19 cellular contexts compared by ENCODE assay signal in genomic region chr14:90114554-90114953, GRCh38. TPM values are rescaled to one million over a fixed set of nuclear protein-coding genes. Genes with fewer than 3 reads are reported as not detected.
DNase-seq lines count a peak whose midpoint lies in the region; ATAC-seq and TF ChIP-seq lines count a peak whose summit lies in the region.
"Had no signal": no experiment of that assay in that cellular context is flagged by ENCODE, and none has a peak within 500 bp of the region (broad histone marks: within the 10 kb centered on the region; RNA-seq: fewer than 3 reads in every experiment).

No MANE protein-coding gene starts in this region.

- peaks cover 25% of the 10 kb centered on the region for H3K27me3 Mint-ChIP-seq in osteocyte (ENCODE audit: unreplicated experiment)

- no peak overlapping the region for H3K27ac Mint-ChIP-seq in osteocyte (ENCODE audit: unreplicated experiment)
- H3K27ac Mint-ChIP-seq: naive thymus-derived CD4-positive, alpha-beta T cell had no signal

- H3K4me1 ChIP-seq in cardiac muscle cell (ENCODE audit: low read depth) = no peaks in the 10 kb centered on the region
- H3K4me1 ChIP-seq: ascending aorta, lower lobe of right lung, right atrium auricular region had no signal

- no peaks in the 10 kb centered on the region for H3K9me3 ChIP-seq in cardiac muscle cell (ENCODE audit: low read depth)
- H3K9me3 ChIP-seq: ascending aorta, lower lobe of right lung, right atrium auricular region, testis had no signal

- intact Hi-C loops in left ventricle myocardium superior (cut with micrococcal nuclease) = no loop called here

- DNase-seq in cardiac muscle cell (ENCODE audit: low read depth in 1 of 2, low spot score in 1 of 2) = peak in 1 of 2 donors; percentile 21
- no peak for DNase-seq in left ventricle myocardium superior
- DNase-seq in NCI-H146 (lab: John Stamatoyannopoulos, UW) = peak; percentile 57
- DNase-seq in epithelial cell of esophagus (ENCODE audit: low read depth) = peak; percentile 27
- DNase-seq in NCI-H1694 treated with DMSO at 0.1 percent for 48 hours (lab: John Stamatoyannopoulos, UW) = no peak
- DNase-seq in osteocyte (ENCODE audit: extremely low spot score, unreplicated experiment) = no peak
- no peak for DNase-seq in DMS79 treated with DMSO at 0.1 percent for 48 hours (lab: John Stamatoyannopoulos, UW)
- DNase-seq: activated effector memory CD4-positive, alpha-beta T cell treated with Interleukin-2 at 50 U/mL for 16 hours; lower lobe of right lung; naive thymus-derived CD4-positive, alpha-beta T cell; NCI-H187 treated with DMSO at 0.1 percent for 48 hours; NCI-H774; RPMI8226; stimulated activated CD4-positive, alpha-beta T cell treated with anti-CD3 and anti-CD28 coated beads, Interleukin-2, amount 100 ng/mL, for 24 hours; T-helper 1 cell; testis had no signal

- no peaks in the 10 kb centered on the region for H3K4me1 Mint-ChIP-seq in osteocyte (ENCODE audit: unreplicated experiment)
- H3K4me1 Mint-ChIP-seq: naive thymus-derived CD4-positive, alpha-beta T cell had no signal

- H3K36me3 ChIP-seq in cardiac muscle cell = no peaks in the 10 kb centered on the region
- H3K36me3 ChIP-seq: ascending aorta, lower lobe of right lung, right atrium auricular region had no signal

- no peak overlapping the region for H3K4me3 ChIP-seq in cardiac muscle cell
- H3K4me3 ChIP-seq in epithelial cell of esophagus (ENCODE audit: low read length) = no peak overlapping the region
- H3K4me3 ChIP-seq: ascending aorta, lower lobe of right lung, right atrium auricular region, testis had no signal

- no peaks in the 10 kb centered on the region for H3K36me3 Mint-ChIP-seq in osteocyte (ENCODE audit: unreplicated experiment)
- H3K36me3 Mint-ChIP-seq: naive thymus-derived CD4-positive, alpha-beta T cell had no signal

- no peak overlapping the region for H3K27ac ChIP-seq in cardiac muscle cell
- H3K27ac ChIP-seq: ascending aorta, lower lobe of right lung, right atrium auricular region, testis had no signal

- no peaks in the 10 kb centered on the region for H3K27me3 ChIP-seq in cardiac muscle cell
- H3K27me3 ChIP-seq: ascending aorta, right atrium auricular region, testis had no signal

- H3K4me3 Mint-ChIP-seq in osteocyte (ENCODE audit: unreplicated experiment) = no peak overlapping the region
- H3K4me3 Mint-ChIP-seq: naive thymus-derived CD4-positive, alpha-beta T cell had no signal

- TF ChIP-seq CTCF in cardiac muscle cell (IDR thresholded peaks at IDR 0.05; ENCODE audit: low read depth, low read length) = peak; percentile 16
- peak; percentile 9 for TF ChIP-seq CTCF in epithelial cell of esophagus (IDR thresholded peaks at IDR 0.05; ENCODE audit: insufficient read depth, low read depth, low read length, missing control alignments)
- no peak for TF ChIP-seq CTCF in osteocyte (IDR thresholded peaks at IDR 0.05)

- ATAC-seq in left ventricle myocardium superior = no peak
- no peak for ATAC-seq in HG02642 (IDR thresholded peaks at IDR 0.05; ENCODE audit: poor library complexity, unreplicated experiment)
- ATAC-seq: lower lobe of right lung; naive thymus-derived CD4-positive, alpha-beta T cell had no signal

- H3K9me3 Mint-ChIP-seq in osteocyte (ENCODE audit: unreplicated experiment) = no peaks in the 10 kb centered on the region

RNA-seq across cellular contexts. Expression of gene KCNK13, which starts 52.8 kb away (rescaled TPM):
- total RNA-seq in cardiac muscle cell = 0.48 and 1.3 TPM in 2 replicates
- polyA plus RNA-seq in cardiac muscle cell = 1.1 and 1.5 TPM in 2 replicates
- total RNA-seq in left ventricle myocardium superior = 4.5 TPM
- not detected in 2 replicates for total RNA-seq in osteocyte
- total RNA-seq: ascending aorta had no signal
- polyA plus RNA-seq: naive thymus-derived CD4-positive, alpha-beta T cell had no signal

Comparison
In these comparisons a context has a peak if more than half of its experiments do, and no peak if none do; other contexts are left out.
1. DNase-seq: peak in NCI-H146 (single experiment) and epithelial cell of esophagus (single experiment); none in left ventricle myocardium superior (single experiment), NCI-H1694 treated with DMSO at 0.1 percent for 48 hours (single experiment), osteocyte (single experiment) and DMS79 treated with DMSO at 0.1 percent for 48 hours (single experiment).